13 cellular contexts compared by ENCODE assay signal in genomic region chr12:92552412-92553108, GRCh38.
DNase-seq lines count a peak whose midpoint lies in the region; ATAC-seq and TF ChIP-seq lines count a peak whose summit lies in the region.
"Had no signal": no experiment of that assay in that cellular context is flagged by ENCODE, and none has a peak within 500 bp of the region (broad histone marks: within the 10 kb centered on the region; RNA-seq: fewer than 3 reads in every experiment).

No MANE protein-coding gene starts in this region.

- TF ChIP-seq CTCF in ascending aorta (IDR thresholded peaks at IDR 0.05) (no peak), left ventricle myocardium inferior (IDR thresholded peaks at IDR 0.05; ENCODE audit: borderline replicate concordance) (no peak), WTC11 (IDR thresholded peaks at IDR 0.05) (no peak), mesothelial cell of epicardium (IDR thresholded peaks at IDR 0.05; ENCODE audit: unreplicated experiment) (no peak)

- H3K27me3 ChIP-seq in ascending aorta (no peaks in the 10 kb centered on the region), left ventricle myocardium inferior (ENCODE audit: low read depth) (no peaks in the 10 kb centered on the region), aorta (ENCODE audit: control insufficient read depth in 1 of 2, insufficient read depth in 2 of 2, low read length in 1 of 2) (no peaks in the 10 kb centered on the region)
- H3K27me3 ChIP-seq: ovary had no signal

- H3K36me3 Mint-ChIP-seq in WTC11: no peaks in the 10 kb centered on the region
- H3K36me3 Mint-ChIP-seq in mesothelial cell of epicardium: peaks cover 4% of the 10 kb centered on the region

- H3K27me3 Mint-ChIP-seq in WTC11 (ENCODE audit: low read depth) (no peaks in the 10 kb centered on the region), mesothelial cell of epicardium (ENCODE audit: low read depth) (no peaks in the 10 kb centered on the region)
- H3K27me3 Mint-ChIP-seq: activated naive CD8-positive, alpha-beta T cell treated with anti-CD3 and anti-CD28 coated beads, Interleukin-2, amount 10 ng/mL, durations not matched to agents 7 days and 5 days had no signal

- H3K4me3 ChIP-seq in ascending aorta: no peak overlapping the region
- H3K4me3 ChIP-seq in left ventricle myocardium inferior: no peak overlapping the region
- H3K4me3 ChIP-seq in skin epidermis: no peak overlapping the region
- no peak overlapping the region for H3K4me3 ChIP-seq in aorta (ENCODE audit: low read length in 2 of 2)
- H3K4me3 ChIP-seq: ovary had no signal

- CTCF ChIA-PET in WTC11 (lab: Charles Lee): no interaction called here

- H3K9me3 ChIP-seq in ascending aorta: no peaks in the 10 kb centered on the region
- no peaks in the 10 kb centered on the region for H3K9me3 ChIP-seq in left ventricle myocardium inferior (replicated peaks)
- H3K9me3 ChIP-seq in aorta (ENCODE audit: control insufficient read depth, low read length): no peaks in the 10 kb centered on the region
- H3K9me3 ChIP-seq: ovary had no signal

- ATAC-seq in WTC11 (no peak), aorta (ENCODE audit: low FRiP score) (no peak), HG03378 (IDR thresholded peaks at IDR 0.05; ENCODE audit: unreplicated experiment) (no peak)

- peaks cover 9% of the 10 kb centered on the region for H3K9me3 Mint-ChIP-seq in WTC11
- H3K9me3 Mint-ChIP-seq in mesothelial cell of epicardium: peaks cover 5% of the 10 kb centered on the region

- TF ChIP-seq POLR2A in GM19099 (IDR thresholded peaks at IDR 0.05; ENCODE audit: extremely low read depth, insufficient read length, low read depth): peak; percentile 8

- POLR2A ChIA-PET in WTC11 (lab: Charles Lee): no interaction called here

- H3K4me1 Mint-ChIP-seq in WTC11: peaks cover 12% of the 10 kb centered on the region; the same call in 1 of the 2 replicates
- peaks cover 18% of the 10 kb centered on the region for H3K4me1 Mint-ChIP-seq in mesothelial cell of epicardium

- H3K4me3 Mint-ChIP-seq in WTC11: no peak overlapping the region
- no peak overlapping the region for H3K4me3 Mint-ChIP-seq in mesothelial cell of epicardium
- H3K4me3 Mint-ChIP-seq: activated naive CD8-positive, alpha-beta T cell treated with anti-CD3 and anti-CD28 coated beads, Interleukin-2, amount 10 ng/mL, durations not matched to agents 7 days and 5 days; stimulated activated effector memory CD8-positive, alpha-beta T cell treated with anti-CD3 and anti-CD28 coated beads, Interleukin-12 subunit alpha, Interleukin-12 subunit beta, amount 100 ng/mL, for 72 hours had no signal

- peaks cover 0 to 3% of the 10 kb centered on the region in 2 donors for H3K4me1 ChIP-seq in ascending aorta
- H3K4me1 ChIP-seq in left ventricle myocardium inferior: peaks cover 43% of the 10 kb centered on the region
- no peaks in the 10 kb centered on the region for H3K4me1 ChIP-seq in aorta (ENCODE audit: control insufficient read depth in 1 of 2, insufficient read depth in 2 of 2, low read length in 2 of 2)

- no peak overlapping the region for H3K27ac Mint-ChIP-seq in WTC11
- H3K27ac Mint-ChIP-seq in mesothelial cell of epicardium: no peak overlapping the region
- H3K27ac Mint-ChIP-seq: activated naive CD8-positive, alpha-beta T cell treated with anti-CD3 and anti-CD28 coated beads, Interleukin-2, amount 10 ng/mL, durations not matched to agents 7 days and 5 days; stimulated activated effector memory CD8-positive, alpha-beta T cell treated with anti-CD3 and anti-CD28 coated beads, Interleukin-12 subunit alpha, Interleukin-12 subunit beta, amount 100 ng/mL, for 72 hours had no signal

- WGBS in aorta, 2 donors: 88 to 94% methylated on average over 3 of the region's 3 CpGs

- no peak for DNase-seq in ascending aorta (ENCODE audit: low spot score in 2 of 2)
- no peak for DNase-seq in left ventricle myocardium inferior
- DNase-seq in WTC11 (ENCODE audit: low spot score): no peak
- no peak for DNase-seq in mesothelial cell of epicardium (ENCODE audit: low spot score in 2 of 2, unreplicated experiment in 2 of 2)
- no peak for DNase-seq in aorta
- DNase-seq: activated naive CD8-positive, alpha-beta T cell treated with anti-CD3 and anti-CD28 coated beads, Interleukin-2, amount 10 ng/mL, durations not matched to agents 7 days and 5 days; GDM1; SHP77 had no signal

- H3K36me3 ChIP-seq in ascending aorta: no peaks in the 10 kb centered on the region
- no peaks in the 10 kb centered on the region for H3K36me3 ChIP-seq in left ventricle myocardium inferior
- no peaks in the 10 kb centered on the region for H3K36me3 ChIP-seq in aorta (ENCODE audit: control insufficient read depth in 1 of 2, insufficient read depth in 2 of 2, low read length in 1 of 2)
- H3K36me3 ChIP-seq: ovary had no signal

- H3K27ac ChIP-seq in ascending aorta (peak overlapping the region; percentile 30 to 35), left ventricle myocardium inferior (replicated peaks) (peak overlapping the region; percentile 89), skin epidermis (peak overlapping the region in 20 of 21 experiments; percentile 43 to 89 (median 78)), aorta (ENCODE audit: low read depth in 1 of 2, low read length in 2 of 2) (no peak overlapping the region)
- H3K27ac ChIP-seq: ovary had no signal

- intact Hi-C loops in ascending aorta (cut with DNase I) (no loop called here), left ventricle myocardium inferior (cut with micrococcal nuclease) (no loop called here), aorta (cut with DNase I) (loop anchor here in 1 of 2 donors (5.0 kb wide), 1 partner anchor 40 kb away; no protein-coding TSS in a partner anchor)

TF ChIP-seq in WTC11, 78 proteins besides CTCF, POLR2A, EP300 and RAD21 (continues in another document):
- TF ChIP-seq NFATC4 (CRISPR knock-in tag; IDR thresholded peaks at IDR 0.05) (no peak), HMGA2 (CRISPR knock-in tag; IDR thresholded peaks at IDR 0.05) (no peak), SMAD4 (CRISPR knock-in tag; IDR thresholded peaks at IDR 0.05) (no peak), CREB1 (CRISPR knock-in tag; IDR thresholded peaks at IDR 0.05) (no peak), ZNF532 (CRISPR knock-in tag; IDR thresholded peaks at IDR 0.05; ENCODE audit: borderline replicate concordance) (no peak), IRF2 (CRISPR knock-in tag; IDR thresholded peaks at IDR 0.05; ENCODE audit: borderline replicate concordance, low read depth) (no peak), NR2C2 (CRISPR knock-in tag; IDR thresholded peaks at IDR 0.05) (no peak), NFE2L1 (CRISPR knock-in tag; IDR thresholded peaks at IDR 0.05) (no peak), MAX (CRISPR knock-in tag; IDR thresholded peaks at IDR 0.05) (no peak)
- TF ChIP-seq, protein P1, sequence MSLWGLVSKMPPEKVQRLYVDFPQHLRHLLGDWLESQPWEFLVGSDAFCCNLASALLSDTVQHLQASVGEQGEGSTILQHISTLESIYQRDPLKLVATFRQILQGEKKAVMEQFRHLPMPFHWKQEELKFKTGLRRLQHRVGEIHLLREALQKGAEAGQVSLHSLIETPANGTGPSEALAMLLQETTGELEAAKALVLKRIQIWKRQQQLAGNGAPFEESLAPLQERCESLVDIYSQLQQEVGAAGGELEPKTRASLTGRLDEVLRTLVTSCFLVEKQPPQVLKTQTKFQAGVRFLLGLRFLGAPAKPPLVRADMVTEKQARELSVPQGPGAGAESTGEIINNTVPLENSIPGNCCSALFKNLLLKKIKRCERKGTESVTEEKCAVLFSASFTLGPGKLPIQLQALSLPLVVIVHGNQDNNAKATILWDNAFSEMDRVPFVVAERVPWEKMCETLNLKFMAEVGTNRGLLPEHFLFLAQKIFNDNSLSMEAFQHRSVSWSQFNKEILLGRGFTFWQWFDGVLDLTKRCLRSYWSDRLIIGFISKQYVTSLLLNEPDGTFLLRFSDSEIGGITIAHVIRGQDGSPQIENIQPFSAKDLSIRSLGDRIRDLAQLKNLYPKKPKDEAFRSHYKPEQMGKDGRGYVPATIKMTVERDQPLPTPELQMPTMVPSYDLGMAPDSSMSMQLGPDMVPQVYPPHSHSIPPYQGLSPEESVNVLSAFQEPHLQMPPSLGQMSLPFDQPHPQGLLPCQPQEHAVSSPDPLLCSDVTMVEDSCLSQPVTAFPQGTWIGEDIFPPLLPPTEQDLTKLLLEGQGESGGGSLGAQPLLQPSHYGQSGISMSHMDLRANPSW (CRISPR knock-in tag; conservative IDR thresholded peaks at IDR 0.05; ENCODE audit: low read depth): no peak

Comparison
In these comparisons a context has a peak if more than half of its experiments do, and no peak if none do; other contexts are left out.
1. H3K27ac ChIP-seq: peak in ascending aorta (2 of 2), left ventricle myocardium inferior (single experiment) and skin epidermis (20 of 21); none in aorta (0 of 2).